ENCODE assay signal across 8 cellular contexts in the genomic region with DNA sequence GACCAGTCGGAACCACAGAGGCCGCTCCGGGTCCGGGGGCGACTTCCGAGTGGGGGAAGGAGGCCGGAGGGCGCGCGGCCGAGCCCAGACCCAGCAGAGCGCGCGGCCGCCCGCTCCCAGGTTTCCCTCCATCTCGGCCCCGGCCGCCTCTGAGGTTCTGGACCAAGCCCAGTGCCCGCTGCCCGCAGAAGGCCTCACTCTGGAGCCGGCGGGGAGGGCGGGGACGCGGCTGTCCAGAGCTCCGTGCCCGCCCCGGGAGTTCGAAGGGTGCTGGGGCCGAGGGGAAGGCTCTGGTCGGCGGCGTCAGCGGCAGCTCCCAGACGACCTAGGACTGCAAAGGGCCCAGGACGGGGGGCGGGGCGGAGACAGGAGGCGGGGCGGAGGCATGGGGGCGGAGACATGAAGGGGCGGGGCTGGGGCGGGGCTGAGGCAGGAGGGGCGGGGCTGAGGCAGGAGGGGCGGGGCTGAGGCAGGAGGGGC. TPM values are rescaled to one million over a fixed set of nuclear protein-coding genes. Genes with fewer than 3 reads are reported as not detected.
DNase-seq lines count a peak whose midpoint lies in the region; ATAC-seq, FAIRE-seq and TF ChIP-seq lines count a peak whose summit lies in the region.

No MANE protein-coding gene starts in this region.

- no peak for TF ChIP-seq CTCF in CD14-positive monocyte (IDR thresholded peaks at IDR 0.05)

- peaks cover 23 to 43% (median 31%) of the 10 kb centered on the region in 3 donors for H3K27me3 Mint-ChIP-seq in CD14-positive monocyte (ENCODE audit: low read depth in 3 of 3)

- H3K4me3 ChIP-seq in HUES48 (ENCODE audit: low read depth, low read length) = peak overlapping the region; percentile 69
- H3K4me3 ChIP-seq in rectal smooth muscle tissue (ENCODE audit: low read length) = peak overlapping the region; percentile 33

- H3K27me3 ChIP-seq in HUES48 (ENCODE audit: control insufficient read depth, insufficient read depth, low read length) (peaks cover 23% of the 10 kb centered on the region), rectal smooth muscle tissue (ENCODE audit: control insufficient read depth, insufficient read depth, low read length) (peaks cover 2% of the 10 kb centered on the region)

- H3K9me3 ChIP-seq in HUES48 (ENCODE audit: control insufficient read depth, insufficient read depth, low read length) = peaks cover 40% of the 10 kb centered on the region

- H3K27ac Mint-ChIP-seq in CD14-positive monocyte = no peak overlapping the region

- H3K36me3 ChIP-seq in HUES48 (ENCODE audit: control insufficient read depth, insufficient read depth, low read length) = no peaks in the 10 kb centered on the region
- no peaks in the 10 kb centered on the region for H3K36me3 ChIP-seq in rectal smooth muscle tissue (ENCODE audit: control insufficient read depth, insufficient read depth, low read length)

- FAIRE-seq in frontal cortex (lab: Jason Lieb, UNC) = no peak

- ATAC-seq in HG02938 (IDR thresholded peaks at IDR 0.05; ENCODE audit: unreplicated experiment) (no peak), HG03469 (IDR thresholded peaks at IDR 0.05; ENCODE audit: unreplicated experiment) (no peak)

- DNase-seq in CD14-positive monocyte (ENCODE audit: low spot score) (peak; percentile 84), activated T-helper 1 cell treated with Interleukin-2 at 50 U/mL for 16 hours (ENCODE audit: low read depth) (peak; percentile 65), frontal cortex (ENCODE audit: low spot score in 2 of 2) (peak; percentile 62 to 79), T1000 (lab: John Stamatoyannopoulos, UW) (no peak)

- peaks cover 23 to 41% (median 35%) of the 10 kb centered on the region in 7 donors for H3K9me3 Mint-ChIP-seq in CD14-positive monocyte

- H3K4me1 Mint-ChIP-seq in CD14-positive monocyte = peaks cover 15% of the 10 kb centered on the region

- H3K27ac ChIP-seq in HUES48 (ENCODE audit: low read depth, low read length) (no peak overlapping the region), rectal smooth muscle tissue (ENCODE audit: low read depth, low read length) (no peak overlapping the region)

- intact Hi-C loops in CD14-positive monocyte (cut with micrococcal nuclease) = loop anchor here (2.0 to 5.0 kb wide), 3 partner anchors 33 to 53 kb away; a partner anchor contains a TSS

- no peaks in the 10 kb centered on the region for H3K36me3 Mint-ChIP-seq in CD14-positive monocyte

- H3K4me1 ChIP-seq in HUES48 (ENCODE audit: control insufficient read depth, insufficient read depth, low read length) (no peaks in the 10 kb centered on the region), rectal smooth muscle tissue (ENCODE audit: control insufficient read depth, insufficient read depth, low read length) (no peaks in the 10 kb centered on the region)

- peak overlapping the region; percentile 58 to 68 for H3K4me3 Mint-ChIP-seq in CD14-positive monocyte

- H3K9ac ChIP-seq in HUES48 (ENCODE audit: low read depth, low read length) (no peak overlapping the region), rectal smooth muscle tissue (ENCODE audit: low read length) (no peak overlapping the region)

RNA-seq across cellular contexts. Expression of a gene that starts 48.0 kb away (rescaled TPM):
- 10 to 100 TPM; 39.9 to 53.0 TPM for polyA plus RNA-seq in CD14-positive monocyte
- 9.0 TPM for total RNA-seq in frontal cortex

RNA-seq across cellular contexts. Expression of a gene that starts 53.2 kb away (rescaled TPM):
- polyA plus RNA-seq in CD14-positive monocyte = under 1 TPM in 1 of 2 donors, not detected in 1; 0.34 TPM
- 7.3 TPM for total RNA-seq in frontal cortex
